In genomic region chr18:58788971-58789797, GRCh38 we compare ENCODE assay signal across 10 cellular contexts.
A peak's percentile ranks its signal among the peaks of the same experiment; 100 is the strongest.
DNase-seq lines count a peak whose midpoint lies in the region; ATAC-seq and TF ChIP-seq lines count a peak whose summit lies in the region.
"Had no signal": no experiment of that assay in that cellular context is flagged by ENCODE, and none has a peak within 500 bp of the region (broad histone marks: within the 10 kb centered on the region; RNA-seq: fewer than 3 reads in every experiment).

No MANE protein-coding gene starts in this region.

- no peaks in the 10 kb centered on the region for H3K36me3 Mint-ChIP-seq in MCF 10A (ENCODE audit: insufficient read depth, unreplicated experiment)

- H3K9me3 ChIP-seq in breast epithelium (no peaks in the 10 kb centered on the region), muscle layer of duodenum (ENCODE audit: control insufficient read depth in 1 of 2, low read length in 2 of 2) (no peaks in the 10 kb centered on the region)

- H3K4me1 ChIP-seq in breast epithelium (no peaks in the 10 kb centered on the region), muscle layer of duodenum (ENCODE audit: control insufficient read depth in 1 of 2, insufficient read depth in 2 of 2, low read length in 2 of 2) (peaks cover 0 to 5% of the 10 kb centered on the region in 2 donors)

- DNase-seq in breast epithelium (ENCODE audit: low spot score in 2 of 2) = peak in 1 of 2 donors; percentile 28
- DNase-seq in MCF 10A (ENCODE audit: unreplicated experiment) = no peak
- peak; percentile 86 for DNase-seq in fibroblast of pulmonary artery (ENCODE audit: low read depth)
- no peak for DNase-seq in stimulated activated CD4-positive, alpha-beta T cell treated with anti-CD3 and anti-CD28 coated beads, Interleukin-4, amount 100 ng/mL, for 4 hours
- no peak for DNase-seq in activated naive CD4-positive, alpha-beta T cell treated with Interleukin-2 at 50 U/mL for 16 hours
- DNase-seq in HuH-7.5 (ENCODE audit: low spot score) = no peak
- DNase-seq: 8988T had no signal

- H3K27ac Mint-ChIP-seq in MCF 10A (ENCODE audit: low read depth, unreplicated experiment) = no peak overlapping the region
- H3K27ac Mint-ChIP-seq: dendritic cell treated with granulocyte-macrophage colony-stimulating factor and Interleukin-4, amounts not matched to agents 40 ng/mL and 50 ng/mL, for 4 days had no signal

- H3K4me1 Mint-ChIP-seq in MCF 10A (ENCODE audit: insufficient read depth, unreplicated experiment) = peaks cover 36% of the 10 kb centered on the region

- CTCF ChIA-PET in MCF 10A (lab: Yijun Ruan, JAX) = interaction anchor here (0.9 to 1.2 kb wide), 3 partner anchors 10 to 283 kb away, joined by 3 to 4 read pairs (median 3); no protein-coding TSS in a partner anchor

- no peaks in the 10 kb centered on the region for H3K9me3 Mint-ChIP-seq in MCF 10A (ENCODE audit: unreplicated experiment)
- H3K9me3 Mint-ChIP-seq: dendritic cell treated with granulocyte-macrophage colony-stimulating factor and Interleukin-4, amounts not matched to agents 40 ng/mL and 50 ng/mL, for 4 days had no signal

- intact Hi-C loops in breast epithelium (cut with DNase I; ENCODE audit: low total_unique reads) = loop anchor here (5.0 kb wide), 1 partner anchor 273 kb away; no protein-coding TSS in a partner anchor
- intact Hi-C loops in MCF 10A (cut with micrococcal nuclease) = loop anchor here (10.0 kb wide), 1 partner anchor 76 kb away; the partner anchor contains the start of gene ZNF532

- no peak for TF ChIP-seq POLR2A in breast epithelium (IDR thresholded peaks at IDR 0.05)

- H3K27ac ChIP-seq in breast epithelium (peak overlapping the region; percentile 48 to 80), muscle layer of duodenum (ENCODE audit: low read length) (peak overlapping the region; percentile 20)

- H3K36me3 ChIP-seq in breast epithelium = no peaks in the 10 kb centered on the region
- no peaks in the 10 kb centered on the region for H3K36me3 ChIP-seq in muscle layer of duodenum (ENCODE audit: control insufficient read depth in 1 of 2, insufficient read depth in 2 of 2, low read length in 2 of 2)

- no TSS peak for BruUV-seq in MCF 10A (replicated peaks; lab: Mats Ljungman, UMichigan)

- no peak overlapping the region for H3K4me3 Mint-ChIP-seq in MCF 10A (ENCODE audit: unreplicated experiment)
- H3K4me3 Mint-ChIP-seq: dendritic cell treated with granulocyte-macrophage colony-stimulating factor and Interleukin-4, amounts not matched to agents 40 ng/mL and 50 ng/mL, for 4 days had no signal

- no peak overlapping the region for H3K4me3 ChIP-seq in breast epithelium
- H3K4me3 ChIP-seq in fibroblast of pulmonary artery (replicated peaks; ENCODE audit: low read depth, low read length) = no peak overlapping the region
- H3K4me3 ChIP-seq in muscle layer of duodenum (ENCODE audit: low read depth in 1 of 2, low read length in 2 of 2) = no peak overlapping the region

- no peak for TF ChIP-seq CTCF in breast epithelium (IDR thresholded peaks at IDR 0.05)
- TF ChIP-seq CTCF in MCF 10A (IDR thresholded peaks at IDR 0.05; ENCODE audit: unreplicated experiment) = no peak
- TF ChIP-seq CTCF in fibroblast of pulmonary artery (IDR thresholded peaks at IDR 0.05; ENCODE audit: low read length, missing control alignments) = no peak

- POLR2A ChIA-PET in MCF 10A (lab: Yijun Ruan, JAX) = interaction anchor here (0.7 to 1.0 kb wide), 3 partner anchors 12 to 253 kb away, joined by 3 read pairs; no protein-coding TSS in a partner anchor

- no peaks in the 10 kb centered on the region for H3K27me3 Mint-ChIP-seq in MCF 10A (ENCODE audit: insufficient read depth, unreplicated experiment)
- H3K27me3 Mint-ChIP-seq: dendritic cell treated with granulocyte-macrophage colony-stimulating factor and Interleukin-4, amounts not matched to agents 40 ng/mL and 50 ng/mL, for 4 days had no signal

- no peak for ATAC-seq in GM18870 (IDR thresholded peaks at IDR 0.05; ENCODE audit: unreplicated experiment)

- no peaks in the 10 kb centered on the region for H3K27me3 ChIP-seq in breast epithelium
- no peaks in the 10 kb centered on the region for H3K27me3 ChIP-seq in muscle layer of duodenum (ENCODE audit: low read depth, low read length)
